ENCODE assay signal across 15 cellular contexts in the genomic region with DNA sequence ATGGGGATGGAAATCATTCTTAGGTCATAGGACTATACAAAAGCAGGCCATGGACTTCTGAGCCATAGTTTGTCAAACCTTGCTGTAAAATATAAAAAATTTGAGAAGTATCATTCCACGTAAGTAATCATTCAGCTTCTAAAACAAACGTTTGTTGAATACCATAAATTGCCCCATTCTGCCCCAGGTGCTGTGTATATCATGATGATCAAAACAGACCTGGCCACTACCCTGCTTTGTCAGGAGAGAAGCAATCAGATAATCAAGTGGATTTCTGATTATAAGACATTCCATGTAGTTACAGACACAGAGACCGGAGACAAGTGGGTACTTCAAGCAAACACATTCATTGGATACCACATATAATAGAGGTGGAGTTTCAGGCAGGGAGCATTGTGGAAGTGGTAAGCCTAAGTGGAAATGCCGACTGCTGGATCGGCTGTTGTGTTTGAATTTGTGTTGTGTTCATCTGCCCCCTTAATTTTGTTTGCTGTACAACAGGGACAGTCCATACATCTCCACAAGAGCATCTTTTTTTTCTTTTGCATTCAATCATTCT.
DNase-seq lines count a peak whose midpoint lies in the region; ATAC-seq and TF ChIP-seq lines count a peak whose summit lies in the region.
"Had no signal": no experiment of that assay in that cellular context is flagged by ENCODE, and none has a peak within 500 bp of the region (broad histone marks: within the 10 kb centered on the region; RNA-seq: fewer than 3 reads in every experiment).

No MANE protein-coding gene starts in this region.

- 88% methylated on average over 5 of the region's 5 CpGs for WGBS in SK-N-SH (ENCODE audit: low lambda C conversion rate)

- ATAC-seq in SK-N-SH treated with all-trans-retinoic acid at 6 μM for 48 hours (no peak), GM18870 (IDR thresholded peaks at IDR 0.05; ENCODE audit: unreplicated experiment) (no peak)
- no peak for ATAC-seq in activated naive CD8-positive, alpha-beta T cell treated with anti-CD3 and anti-CD28 coated beads, Interleukin-2, amount 10 ng/mL, durations not matched to agents 7 days and 5 days (ENCODE audit: low read depth)
- ATAC-seq: mucosa of descending colon, sciatic nerve had no signal

- CTCF ChIA-PET in SK-N-SH (lab: Yijun Ruan, JAX): no interaction called here

- H3K4me3 Mint-ChIP-seq in activated naive CD8-positive, alpha-beta T cell treated with anti-CD3 and anti-CD28 coated beads, Interleukin-2, amount 10 ng/mL, durations not matched to agents 7 days and 5 days: peak overlapping the region; percentile 54
- H3K4me3 Mint-ChIP-seq in nephron progenitor cell: no peak overlapping the region

- H3K4me1 ChIP-seq in SK-N-SH (ENCODE audit: control insufficient read depth in 1 of 2, insufficient read depth in 2 of 2, low read depth in 1 of 2, low read length in 1 of 2) (peaks cover 0 to 30% of the 10 kb centered on the region in 2 experiments; a peak in 3 of 4 replicates), HUES48 (ENCODE audit: control insufficient read depth, insufficient read depth, low read length) (peaks cover 40% of the 10 kb centered on the region)

- H3K27me3 ChIP-seq in SK-N-SH (ENCODE audit: insufficient read depth) (no peaks in the 10 kb centered on the region), HUES48 (ENCODE audit: control insufficient read depth, insufficient read depth, low read length) (no peaks in the 10 kb centered on the region)
- H3K27me3 ChIP-seq: esophagus squamous epithelium, Peyer's patch had no signal

- H3K27me3 Mint-ChIP-seq in activated naive CD8-positive, alpha-beta T cell treated with anti-CD3 and anti-CD28 coated beads, Interleukin-2, amount 10 ng/mL, durations not matched to agents 7 days and 5 days: no peaks in the 10 kb centered on the region
- peaks cover 3% of the 10 kb centered on the region for H3K27me3 Mint-ChIP-seq in nephron progenitor cell (ENCODE audit: low read depth, poor library complexity)

- H4K20me1 ChIP-seq in SK-N-SH (ENCODE audit: insufficient read depth): no peaks in the 10 kb centered on the region

- POLR2A ChIA-PET in SK-N-SH (lab: Yijun Ruan, JAX): no interaction called here
- POLR2A ChIA-PET in activated naive CD8-positive, alpha-beta T cell treated with anti-CD3 and anti-CD28 coated beads, Interleukin-2, amount 10 ng/mL, durations not matched to agents 7 days and 5 days (lab: Charles Lee): interaction anchor here (0.6 to 2.0 kb wide), 2 partner anchors 13 to 314 kb away, joined by 3 to 14 read pairs; no protein-coding TSS in a partner anchor

- TF ChIP-seq CTCF in SK-N-SH (IDR thresholded peaks at IDR 0.05) (no peak), nephron progenitor cell (IDR thresholded peaks at IDR 0.05) (no peak)

- H3K27ac ChIP-seq in SK-N-SH (ENCODE audit: low read depth in 2 of 2, low read length in 1 of 2) (no peak overlapping the region), HUES48 (ENCODE audit: low read depth, low read length) (peak overlapping the region; percentile 65)
- H3K27ac ChIP-seq: VCaP had no signal

- DNase-seq in SK-N-SH (peak; percentile 6), nephron progenitor cell (no peak), C1 segment of cervical spinal cord (lab: John Stamatoyannopoulos, UW) (no peak), COLO668 (lab: John Stamatoyannopoulos, UW; ENCODE audit: unreplicated experiment) (no peak)
- DNase-seq in activated naive CD8-positive, alpha-beta T cell treated with anti-CD3 and anti-CD28 coated beads, Interleukin-2, amount 10 ng/mL, durations not matched to agents 7 days and 5 days: no peak
- DNase-seq: activated effector memory CD4-positive, alpha-beta T cell treated with anti-CD3 and anti-CD28 coated beads, Interleukin-2, amount 50 U/mL, for 16 hours; esophagus squamous epithelium; mucosa of descending colon; NCI-H2171; Peyer's patch had no signal

- no peaks in the 10 kb centered on the region for H3K9me2 ChIP-seq in SK-N-SH

- H3K36me3 Mint-ChIP-seq in activated naive CD8-positive, alpha-beta T cell treated with anti-CD3 and anti-CD28 coated beads, Interleukin-2, amount 10 ng/mL, durations not matched to agents 7 days and 5 days: peaks cover 59% of the 10 kb centered on the region
- peaks cover 42% of the 10 kb centered on the region for H3K36me3 Mint-ChIP-seq in nephron progenitor cell (ENCODE audit: low read depth)

- H3K9ac ChIP-seq in SK-N-SH: no peak overlapping the region
- H3K9ac ChIP-seq in HUES48 (ENCODE audit: low read depth, low read length): no peak overlapping the region

- peaks cover 22 to 64% of the 10 kb centered on the region in 2 experiments for H3K36me3 ChIP-seq in SK-N-SH (replicated peaks in 1 of 2; ENCODE audit: control insufficient read depth in 1 of 2, insufficient read depth in 2 of 2, low read length in 1 of 2)
- H3K36me3 ChIP-seq in HUES48 (ENCODE audit: control insufficient read depth, insufficient read depth, low read length): peaks cover 24% of the 10 kb centered on the region

- peaks cover 56% of the 10 kb centered on the region for H3K79me2 ChIP-seq in SK-N-SH (ENCODE audit: insufficient read depth)

- no peak overlapping the region for H3K4me2 ChIP-seq in SK-N-SH

- no peak overlapping the region for H3K4me3 ChIP-seq in SK-N-SH (ENCODE audit: low read depth in 2 of 2, low read length in 1 of 2)
- H3K4me3 ChIP-seq in HUES48 (ENCODE audit: low read depth, low read length): no peak overlapping the region
- H3K4me3 ChIP-seq: esophagus squamous epithelium, mucosa of descending colon, Peyer's patch had no signal

- H3K9me3 ChIP-seq in SK-N-SH (no peaks in the 10 kb centered on the region), HUES48 (ENCODE audit: control insufficient read depth, insufficient read depth, low read length) (no peaks in the 10 kb centered on the region)
- H3K9me3 ChIP-seq: esophagus squamous epithelium, mucosa of descending colon, Peyer's patch had no signal

- no peaks in the 10 kb centered on the region for H3K9me3 Mint-ChIP-seq in activated naive CD8-positive, alpha-beta T cell treated with anti-CD3 and anti-CD28 coated beads, Interleukin-2, amount 10 ng/mL, durations not matched to agents 7 days and 5 days
- no peaks in the 10 kb centered on the region for H3K9me3 Mint-ChIP-seq in nephron progenitor cell

- H3K27ac Mint-ChIP-seq in activated naive CD8-positive, alpha-beta T cell treated with anti-CD3 and anti-CD28 coated beads, Interleukin-2, amount 10 ng/mL, durations not matched to agents 7 days and 5 days: peak overlapping the region; percentile 76
- H3K27ac Mint-ChIP-seq in nephron progenitor cell: peak overlapping the region; percentile 5

- peaks cover 79% of the 10 kb centered on the region for H3K4me1 Mint-ChIP-seq in activated naive CD8-positive, alpha-beta T cell treated with anti-CD3 and anti-CD28 coated beads, Interleukin-2, amount 10 ng/mL, durations not matched to agents 7 days and 5 days
- H3K4me1 Mint-ChIP-seq in nephron progenitor cell: peaks cover 51% of the 10 kb centered on the region

- H2AFZ ChIP-seq in SK-N-SH (ENCODE audit: low read depth): no peak overlapping the region

- no peak for TF ChIP-seq RAD21 in SK-N-SH (IDR thresholded peaks at IDR 0.05; ENCODE audit: low read length)

- H3F3A ChIP-seq in SK-N-SH (replicated peaks; ENCODE audit: insufficient read depth): no peaks in the 10 kb centered on the region

- no peak for TF ChIP-seq EP300 in SK-N-SH (IDR thresholded peaks at IDR 0.05; ENCODE audit: borderline replicate concordance in 1 of 2, low read depth in 1 of 2, low read length in 1 of 2)

TF ChIP-seq in SK-N-SH, 30 proteins besides CTCF, POLR2A, EP300 and RAD21:
- TF ChIP-seq GATA2 (CRISPR knock-in tag; IDR thresholded peaks at IDR 0.05) (0 out of 2 replicates have a peak, but pooled peaks have one; percentile 11), GABPA (IDR thresholded peaks at IDR 0.05; ENCODE audit: low read depth) (no peak), MEF2A (IDR thresholded peaks at IDR 0.05; ENCODE audit: borderline replicate concordance, low read depth) (no peak)

TF ChIP-seq in SK-N-SH treated with all-trans-retinoic acid at 6 μM for 48 hours, 23 proteins besides CTCF, POLR2A, EP300 and RAD21 (continues in another document):
- TF ChIP-seq CREB5 (CRISPR knock-in tag; IDR thresholded peaks at IDR 0.05; ENCODE audit: low read depth): no peak
- no peak for TF ChIP-seq ZNF565 (CRISPR knock-in tag; conservative IDR thresholded peaks at IDR 0.05; ENCODE audit: low read depth)
- no peak for TF ChIP-seq RARB (CRISPR knock-in tag; IDR thresholded peaks at IDR 0.05)
- TF ChIP-seq CSRNP3 (CRISPR knock-in tag; IDR thresholded peaks at IDR 0.05): no peak
- TF ChIP-seq ZFP3 (CRISPR knock-in tag; IDR thresholded peaks at IDR 0.05): no peak
- no peak for TF ChIP-seq OSR1 (CRISPR knock-in tag; IDR thresholded peaks at IDR 0.05)
- TF ChIP-seq ZC3H10 (CRISPR knock-in tag; IDR thresholded peaks at IDR 0.05): no peak
- no peak for TF ChIP-seq ZNF8 (CRISPR knock-in tag; IDR thresholded peaks at IDR 0.05)
- no peak for TF ChIP-seq GLIS3 (CRISPR knock-in tag; IDR thresholded peaks at IDR 0.05)
- no peak for TF ChIP-seq BACH2 (CRISPR knock-in tag; IDR thresholded peaks at IDR 0.05; ENCODE audit: borderline replicate concordance)
- TF ChIP-seq TOX (CRISPR knock-in tag; IDR thresholded peaks at IDR 0.05; ENCODE audit: borderline replicate concordance): no peak
- no peak for TF ChIP-seq PPARA (CRISPR knock-in tag; IDR thresholded peaks at IDR 0.05; ENCODE audit: borderline replicate concordance)
- TF ChIP-seq ZNF70 (CRISPR knock-in tag; IDR thresholded peaks at IDR 0.05): no peak
